Comparison of ENCODE assay signal across 1 cellular context in the genomic region with DNA sequence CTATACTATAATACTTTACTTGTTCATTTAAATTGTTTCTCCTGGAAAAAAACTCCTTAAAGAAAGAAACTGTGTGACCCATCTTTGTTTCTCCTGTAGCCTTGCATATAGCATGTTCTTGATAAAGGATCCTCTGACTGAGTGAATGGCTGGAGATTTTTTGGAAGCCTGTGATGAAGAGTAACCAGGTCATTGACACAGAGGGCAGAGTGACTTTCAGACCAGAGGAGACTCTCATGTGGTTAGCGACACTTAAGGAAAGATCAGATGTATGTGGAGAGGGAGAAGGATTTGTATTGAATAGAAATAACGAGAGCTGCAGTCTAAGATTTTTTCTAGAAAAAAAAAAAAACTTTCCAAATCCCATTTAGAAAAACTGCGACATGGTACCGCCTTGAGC.
TF ChIP-seq lines count a peak whose summit lies in the region.

No MANE protein-coding gene starts in this region.

TF ChIP-seq in HepG2, 621 proteins besides CTCF, POLR2A, EP300 and RAD21 (continued from another document):
- TF ChIP-seq, protein P1, sequence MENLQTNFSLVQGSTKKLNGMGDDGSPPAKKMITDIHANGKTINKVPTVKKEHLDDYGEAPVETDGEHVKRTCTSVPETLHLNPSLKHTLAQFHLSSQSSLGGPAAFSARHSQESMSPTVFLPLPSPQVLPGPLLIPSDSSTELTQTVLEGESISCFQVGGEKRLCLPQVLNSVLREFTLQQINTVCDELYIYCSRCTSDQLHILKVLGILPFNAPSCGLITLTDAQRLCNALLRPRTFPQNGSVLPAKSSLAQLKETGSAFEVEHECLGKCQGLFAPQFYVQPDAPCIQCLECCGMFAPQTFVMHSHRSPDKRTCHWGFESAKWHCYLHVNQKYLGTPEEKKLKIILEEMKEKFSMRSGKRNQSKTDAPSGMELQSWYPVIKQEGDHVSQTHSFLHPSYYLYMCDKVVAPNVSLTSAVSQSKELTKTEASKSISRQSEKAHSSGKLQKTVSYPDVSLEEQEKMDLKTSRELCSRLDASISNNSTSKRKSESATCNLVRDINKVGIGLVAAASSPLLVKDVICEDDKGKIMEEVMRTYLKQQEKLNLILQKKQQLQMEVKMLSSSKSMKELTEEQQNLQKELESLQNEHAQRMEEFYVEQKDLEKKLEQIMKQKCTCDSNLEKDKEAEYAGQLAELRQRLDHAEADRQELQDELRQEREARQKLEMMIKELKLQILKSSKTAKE (CRISPR knock-in tag; IDR thresholded peaks at IDR 0.05; ENCODE audit: borderline replicate concordance), result no peak
- TF ChIP-seq NFE2L1 (CRISPR knock-in tag; IDR thresholded peaks at IDR 0.05; ENCODE audit: borderline replicate concordance) (no peak), ZNF274 (CRISPR knock-in tag; IDR thresholded peaks at IDR 0.05) (no peak), DMAP1 (CRISPR knock-in tag; IDR thresholded peaks at IDR 0.05) (no peak)
- TF ChIP-seq, protein P2, sequence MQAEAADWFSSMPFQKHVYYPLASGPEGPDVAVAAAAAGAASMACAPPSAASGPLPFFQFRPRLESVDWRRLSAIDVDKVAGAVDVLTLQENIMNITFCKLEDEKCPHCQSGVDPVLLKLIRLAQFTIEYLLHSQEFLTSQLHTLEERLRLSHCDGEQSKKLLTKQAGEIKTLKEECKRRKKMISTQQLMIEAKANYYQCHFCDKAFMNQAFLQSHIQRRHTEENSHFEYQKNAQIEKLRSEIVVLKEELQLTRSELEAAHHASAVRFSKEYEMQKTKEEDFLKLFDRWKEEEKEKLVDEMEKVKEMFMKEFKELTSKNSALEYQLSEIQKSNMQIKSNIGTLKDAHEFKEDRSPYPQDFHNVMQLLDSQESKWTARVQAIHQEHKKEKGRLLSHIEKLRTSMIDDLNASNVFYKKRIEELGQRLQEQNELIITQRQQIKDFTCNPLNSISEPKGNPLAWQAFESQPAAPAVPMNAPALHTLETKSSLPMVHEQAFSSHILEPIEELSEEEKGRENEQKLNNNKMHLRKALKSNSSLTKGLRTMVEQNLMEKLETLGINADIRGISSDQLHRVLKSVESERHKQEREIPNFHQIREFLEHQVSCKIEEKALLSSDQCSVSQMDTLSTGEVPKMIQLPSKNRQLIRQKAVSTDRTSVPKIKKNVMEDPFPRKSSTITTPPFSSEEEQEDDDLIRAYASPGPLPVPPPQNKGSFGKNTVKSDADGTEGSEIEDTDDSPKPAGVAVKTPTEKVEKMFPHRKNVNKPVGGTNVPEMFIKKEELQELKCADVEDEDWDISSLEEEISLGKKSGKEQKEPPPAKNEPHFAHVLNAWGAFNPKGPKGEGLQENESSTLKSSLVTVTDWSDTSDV (CRISPR knock-in tag; IDR thresholded peaks at IDR 0.05), result no peak
- TF ChIP-seq, protein P3, sequence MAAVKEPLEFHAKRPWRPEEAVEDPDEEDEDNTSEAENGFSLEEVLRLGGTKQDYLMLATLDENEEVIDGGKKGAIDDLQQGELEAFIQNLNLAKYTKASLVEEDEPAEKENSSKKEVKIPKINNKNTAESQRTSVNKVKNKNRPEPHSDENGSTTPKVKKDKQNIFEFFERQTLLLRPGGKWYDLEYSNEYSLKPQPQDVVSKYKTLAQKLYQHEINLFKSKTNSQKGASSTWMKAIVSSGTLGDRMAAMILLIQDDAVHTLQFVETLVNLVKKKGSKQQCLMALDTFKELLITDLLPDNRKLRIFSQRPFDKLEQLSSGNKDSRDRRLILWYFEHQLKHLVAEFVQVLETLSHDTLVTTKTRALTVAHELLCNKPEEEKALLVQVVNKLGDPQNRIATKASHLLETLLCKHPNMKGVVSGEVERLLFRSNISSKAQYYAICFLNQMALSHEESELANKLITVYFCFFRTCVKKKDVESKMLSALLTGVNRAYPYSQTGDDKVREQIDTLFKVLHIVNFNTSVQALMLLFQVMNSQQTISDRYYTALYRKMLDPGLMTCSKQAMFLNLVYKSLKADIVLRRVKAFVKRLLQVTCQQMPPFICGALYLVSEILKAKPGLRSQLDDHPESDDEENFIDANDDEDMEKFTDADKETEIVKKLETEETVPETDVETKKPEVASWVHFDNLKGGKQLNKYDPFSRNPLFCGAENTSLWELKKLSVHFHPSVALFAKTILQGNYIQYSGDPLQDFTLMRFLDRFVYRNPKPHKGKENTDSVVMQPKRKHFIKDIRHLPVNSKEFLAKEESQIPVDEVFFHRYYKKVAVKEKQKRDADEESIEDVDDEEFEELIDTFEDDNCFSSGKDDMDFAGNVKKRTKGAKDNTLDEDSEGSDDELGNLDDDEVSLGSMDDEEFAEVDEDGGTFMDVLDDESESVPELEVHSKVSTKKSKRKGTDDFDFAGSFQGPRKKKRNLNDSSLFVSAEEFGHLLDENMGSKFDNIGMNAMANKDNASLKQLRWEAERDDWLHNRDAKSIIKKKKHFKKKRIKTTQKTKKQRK (IDR thresholded peaks at IDR 0.05; ENCODE audit: low read length), result no peak
